In genomic region chr15:67180514-67181191, GRCh38 we compare ENCODE assay signal across 1 cellular context.
TF ChIP-seq lines count a peak whose summit lies in the region.

No MANE protein-coding gene starts in this region.

TF ChIP-seq in K562, 482 proteins besides CTCF, POLR2A, EP300 and RAD21:
- TF ChIP-seq ETV5 (CRISPR knock-in tag; IDR thresholded peaks at IDR 0.05; ENCODE audit: low read depth), result no peak
- TF ChIP-seq C11orf30 (IDR thresholded peaks at IDR 0.05; ENCODE audit: low read depth), result no peak
- TF ChIP-seq BRCA1 (IDR thresholded peaks at IDR 0.05), result no peak
- TF ChIP-seq BRCA1 (CRISPR knock-in tag; IDR thresholded peaks at IDR 0.05), result no peak
- no peak for TF ChIP-seq CLOCK (CRISPR knock-in tag; IDR thresholded peaks at IDR 0.05; ENCODE audit: borderline replicate concordance)
- TF ChIP-seq TSHZ1 (CRISPR knock-in tag; IDR thresholded peaks at IDR 0.05), result no peak
- peak; percentile 14 for TF ChIP-seq RBM22 (IDR thresholded peaks at IDR 0.05; ENCODE audit: low read depth, low read length, poor library complexity, severe bottlenecking)
- no peak for TF ChIP-seq ZNF232 (CRISPR knock-in tag; IDR thresholded peaks at IDR 0.05)
- no peak for TF ChIP-seq KDM5B (IDR thresholded peaks at IDR 0.05; ENCODE audit: insufficient replicate concordance, low read depth, low read length)
